Comparison of ENCODE assay signal across 8 cellular contexts in the genomic region with DNA sequence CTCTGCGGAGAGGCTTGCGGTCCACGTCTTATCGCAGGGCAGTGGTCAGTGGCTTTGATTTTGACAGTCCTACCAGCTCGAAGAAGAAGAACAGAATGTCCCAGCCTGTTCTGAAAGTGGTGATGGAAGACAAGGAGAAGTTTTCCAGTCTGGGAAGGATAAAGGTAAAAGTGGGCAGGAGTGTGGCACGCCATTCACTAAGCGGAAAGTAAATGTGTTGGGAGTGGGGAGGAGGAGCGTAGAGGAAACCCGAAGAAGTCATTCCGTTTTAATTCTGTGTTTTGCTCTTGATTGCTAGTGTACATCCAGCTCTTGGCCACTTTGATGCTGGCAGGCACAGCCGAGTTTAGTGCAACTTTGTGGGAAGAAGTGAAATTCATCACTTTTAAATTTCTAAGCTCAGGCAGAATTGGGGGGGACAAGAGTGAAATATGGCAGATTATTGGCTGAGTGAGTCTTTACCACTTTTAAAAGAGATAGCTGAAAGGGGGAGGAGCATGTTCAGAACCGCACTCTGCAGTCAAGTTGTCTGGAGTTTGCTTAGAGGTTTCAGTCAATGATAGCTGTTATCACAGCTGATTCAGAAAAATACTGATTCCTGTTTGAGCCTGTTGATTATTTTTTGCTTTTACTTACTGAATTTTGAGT. TPM values are rescaled to one million over a fixed set of nuclear protein-coding genes. Genes with fewer than 3 reads are reported as not detected.
DNase-seq lines count a peak whose midpoint lies in the region; ATAC-seq lines count a peak whose summit lies in the region.

No MANE protein-coding gene starts in this region.

- no peaks in the 10 kb centered on the region for H3K27me3 ChIP-seq in rectal smooth muscle tissue (ENCODE audit: control insufficient read depth, insufficient read depth, low read length)

- H3K9ac ChIP-seq in rectal smooth muscle tissue (ENCODE audit: low read length), result peak overlapping the region; percentile 33

- ATAC-seq in HG02623 (IDR thresholded peaks at IDR 0.05; ENCODE audit: unreplicated experiment), result no peak

- DNase-seq in H4 (ENCODE audit: low spot score), result peak; percentile 16
- DNase-seq in SK-N-DZ (ENCODE audit: low spot score), result peak; percentile 17
- DNase-seq in foreskin melanocyte, result peak; percentile 26
- DNase-seq in LoVo (ENCODE audit: low spot score), result no peak
- no peak for DNase-seq in stimulated activated CD4-positive, alpha-beta T cell treated with anti-CD3 and anti-CD28 coated beads, Interleukin-2, amount 100 ng/mL, for 24 hours
- no peak for DNase-seq in activated CD4-positive, alpha-beta T cell treated with anti-CD3 and anti-CD28 coated beads for 48 hours

- H3K27ac ChIP-seq in rectal smooth muscle tissue (ENCODE audit: low read depth, low read length), result peak overlapping the region; percentile 88

- no peaks in the 10 kb centered on the region for H3K36me3 ChIP-seq in rectal smooth muscle tissue (ENCODE audit: control insufficient read depth, insufficient read depth, low read length)

- peak overlapping the region; percentile 89 for H3K4me3 ChIP-seq in rectal smooth muscle tissue (ENCODE audit: low read length)

- peaks cover 4% of the 10 kb centered on the region for H3K4me1 ChIP-seq in rectal smooth muscle tissue (ENCODE audit: control insufficient read depth, insufficient read depth, low read length)

RNA-seq across cellular contexts. Expression of gene ARHGEF26, which starts 1.8 kb away (rescaled TPM):
- total RNA-seq in H4 (2014; rRNA removed; shearing (Covaris generic)), result 6.6 and 7.1 TPM in 2 replicates
- 10.6 and 11.3 TPM in 2 replicates for polyA plus RNA-seq in SK-N-DZ (2014; cell fraction: cytosol; rRNA removed)
- 9.6 and 10.4 TPM in 2 replicates for polyA plus RNA-seq in SK-N-DZ (2014; cell fraction: nucleus; rRNA removed)

Comparison
In these comparisons a context has a peak if more than half of its experiments do, and no peak if none do; other contexts are left out.
1. DNase-seq: peak in H4 (single experiment), SK-N-DZ (single experiment) and foreskin melanocyte (single experiment); none in LoVo (single experiment), stimulated activated CD4-positive, alpha-beta T cell treated with anti-CD3 and anti-CD28 coated beads, Interleukin-2, amount 100 ng/mL, for 24 hours (0 of 2) and activated CD4-positive, alpha-beta T cell treated with anti-CD3 and anti-CD28 coated beads for 48 hours (single experiment).